29 cellular contexts compared by ENCODE assay signal in the genomic region with DNA sequence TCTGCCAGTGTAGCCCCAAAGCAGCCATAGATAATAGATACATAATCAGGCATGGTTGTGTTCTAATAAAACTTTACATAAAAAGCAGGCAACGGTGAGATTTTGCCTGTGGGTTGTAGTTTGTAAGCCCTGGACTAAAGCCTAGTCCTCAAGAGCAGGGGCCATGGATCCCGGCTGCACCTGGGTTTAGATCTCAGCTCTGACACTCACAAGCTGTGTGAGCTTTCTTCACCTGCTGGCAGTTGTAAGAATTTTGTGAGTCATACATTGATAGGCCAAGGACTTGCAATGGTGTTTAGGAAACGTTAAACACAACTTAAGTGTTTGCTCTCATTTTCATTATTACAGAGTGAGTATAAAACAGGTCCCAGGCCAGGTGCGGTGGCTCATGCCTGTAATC.
DNase-seq lines count a peak whose midpoint lies in the region; ATAC-seq, FAIRE-seq and TF ChIP-seq lines count a peak whose summit lies in the region.
"Had no signal": no experiment of that assay in that cellular context is flagged by ENCODE, and none has a peak within 500 bp of the region (broad histone marks: within the 10 kb centered on the region; RNA-seq: fewer than 3 reads in every experiment).

No MANE protein-coding gene starts in this region.

- no peaks in the 10 kb centered on the region for H3K79me2 ChIP-seq in astrocyte (ENCODE audit: insufficient read depth, low read length)

- no peak overlapping the region for H3K27ac Mint-ChIP-seq in astrocyte (ENCODE audit: unreplicated experiment)
- H3K27ac Mint-ChIP-seq: activated CD4-positive, alpha-beta memory T cell treated with anti-CD3 and anti-CD28 coated beads, Interleukin-2, amount 10 ng/mL, durations not matched to agents 7 days and 5 days; activated naive CD8-positive, alpha-beta T cell treated with anti-CD3 and anti-CD28 coated beads, Interleukin-2, amount 50 U/mL, for 24 hours; CD4-positive, CD25-positive, alpha-beta regulatory T cell; naive B cell had no signal

- DNase-seq in DMS79 (lab: John Stamatoyannopoulos, UW) (peak; percentile 47), NCI-H2029 treated with DMSO at 0.1 percent for 48 hours (lab: John Stamatoyannopoulos, UW) (peak; percentile 67), astrocyte (ENCODE audit: low read depth) (peak; percentile 3), left lobe of liver (ENCODE audit: low spot score) (no peak), right atrium auricular region (ENCODE audit: low spot score) (no peak), NCI-H1105 (lab: John Stamatoyannopoulos, UW) (no peak), hypothalamus (lab: John Stamatoyannopoulos, UW) (no peak)
- no peak for DNase-seq in stimulated activated CD4-positive, alpha-beta T cell treated with anti-CD3 and anti-CD28 coated beads, Interleukin-2, amount 100 ng/mL, for 48 hours
- DNase-seq: activated CD4-positive, alpha-beta memory T cell treated with anti-CD3 and anti-CD28 coated beads, Interleukin-2, amount 10 ng/mL, durations not matched to agents 7 days and 5 days; activated CD4-positive, alpha-beta T cell treated with anti-CD3 and anti-CD28 coated beads for 1 hour; activated CD8-positive, alpha-beta memory T cell treated with anti-CD3 and anti-CD28 coated beads, Interleukin-2, amount 50 U/mL, for 4 hours; activated naive CD4-positive, alpha-beta T cell; activated naive CD8-positive, alpha-beta T cell treated with anti-CD3 and anti-CD28 coated beads, Interleukin-2, amount 50 U/mL, for 24 hours; CD4-positive, CD25-positive, alpha-beta regulatory T cell; EL; KBM-7; MG63; naive B cell; NCI-H1105 treated with DMSO at 0.1 percent for 48 hours; NK-92 treated with Interleukin-12 subunit alpha and Interleukin-12 subunit beta, amount 100 ng/mL, for 24 hours; stimulated activated CD4-positive, alpha-beta T cell treated with anti-CD3 and anti-CD28 coated beads, Interleukin-12 subunit alpha, Interleukin-12 subunit beta, amount 100 ng/mL, for 4 hours; stimulated activated CD4-positive, alpha-beta T cell treated with anti-CD3 and anti-CD28 coated beads, Interleukin-4, amount 100 ng/mL, for 1 hour; stomach had no signal

- TF ChIP-seq CTCF in astrocyte (IDR thresholded peaks at IDR 0.05; ENCODE audit: insufficient read depth, low read depth, low read length) (no peak), right atrium auricular region (IDR thresholded peaks at IDR 0.05) (no peak)

- H3K36me3 Mint-ChIP-seq in astrocyte (ENCODE audit: low read depth, unreplicated experiment) = no peaks in the 10 kb centered on the region
- H3K36me3 Mint-ChIP-seq: CD4-positive, CD25-positive, alpha-beta regulatory T cell; naive B cell had no signal

- H3K4me1 Mint-ChIP-seq in astrocyte (ENCODE audit: low read depth, unreplicated experiment) = no peaks in the 10 kb centered on the region
- H3K4me1 Mint-ChIP-seq: activated CD4-positive, alpha-beta memory T cell treated with anti-CD3 and anti-CD28 coated beads, Interleukin-2, amount 10 ng/mL, durations not matched to agents 7 days and 5 days; activated naive CD8-positive, alpha-beta T cell treated with anti-CD3 and anti-CD28 coated beads, Interleukin-2, amount 50 U/mL, for 24 hours; CD4-positive, CD25-positive, alpha-beta regulatory T cell; naive B cell had no signal

- H3K9ac ChIP-seq in astrocyte (ENCODE audit: low read length) = no peak overlapping the region

- no peaks in the 10 kb centered on the region for H3K9me3 Mint-ChIP-seq in astrocyte (ENCODE audit: unreplicated experiment)

- FAIRE-seq in astrocyte (lab: Jason Lieb, UNC) = no peak
- FAIRE-seq: A549, GM18507, H54 had no signal

- no peak overlapping the region for H3K4me3 ChIP-seq in astrocyte (ENCODE audit: insufficient read depth, low read depth, low read length)
- H3K4me3 ChIP-seq in right atrium auricular region = no peak overlapping the region
- H3K4me3 ChIP-seq: A549, MG63, stomach had no signal

- H3K4me1 ChIP-seq in astrocyte (ENCODE audit: insufficient read depth, low read length) (no peaks in the 10 kb centered on the region), right atrium auricular region (no peaks in the 10 kb centered on the region)

- H2AFZ ChIP-seq in astrocyte (ENCODE audit: low read depth, low read length) = no peak overlapping the region

- H3K4me2 ChIP-seq in astrocyte (ENCODE audit: low read length) = no peak overlapping the region
- H3K4me2 ChIP-seq: A549 had no signal

- no peak overlapping the region for H3K4me3 Mint-ChIP-seq in astrocyte (ENCODE audit: unreplicated experiment)
- H3K4me3 Mint-ChIP-seq: activated CD4-positive, alpha-beta memory T cell treated with anti-CD3 and anti-CD28 coated beads, Interleukin-2, amount 10 ng/mL, durations not matched to agents 7 days and 5 days; activated naive CD8-positive, alpha-beta T cell treated with anti-CD3 and anti-CD28 coated beads, Interleukin-2, amount 50 U/mL, for 24 hours; CD4-positive, CD25-positive, alpha-beta regulatory T cell; naive B cell had no signal

- H3K27ac ChIP-seq in astrocyte (ENCODE audit: low read depth, low read length) (no peak overlapping the region), right atrium auricular region (no peak overlapping the region)
- H3K27ac ChIP-seq: A549, neutrophil, stomach had no signal

- H4K20me1 ChIP-seq in astrocyte (ENCODE audit: insufficient read depth, low read length) = no peaks in the 10 kb centered on the region

- peaks cover 48% of the 10 kb centered on the region for H3K27me3 Mint-ChIP-seq in astrocyte (ENCODE audit: low read depth, unreplicated experiment)
- H3K27me3 Mint-ChIP-seq: activated CD4-positive, alpha-beta memory T cell treated with anti-CD3 and anti-CD28 coated beads, Interleukin-2, amount 10 ng/mL, durations not matched to agents 7 days and 5 days; activated naive CD8-positive, alpha-beta T cell treated with anti-CD3 and anti-CD28 coated beads, Interleukin-2, amount 50 U/mL, for 24 hours; CD4-positive, CD25-positive, alpha-beta regulatory T cell; naive B cell had no signal

- H3K9me3 ChIP-seq in astrocyte (ENCODE audit: insufficient read depth, low read depth, low read length) (no peaks in the 10 kb centered on the region), right atrium auricular region (no peaks in the 10 kb centered on the region)
- H3K9me3 ChIP-seq: MG63, neutrophil had no signal

- H3K27me3 ChIP-seq in astrocyte (ENCODE audit: insufficient read depth, low read length) (peaks cover 2% of the 10 kb centered on the region), right atrium auricular region (no peaks in the 10 kb centered on the region)
- H3K27me3 ChIP-seq: MG63, neutrophil, stomach had no signal

- ATAC-seq in left lobe of liver = peak; percentile 40
- ATAC-seq: A549; activated naive CD8-positive, alpha-beta T cell treated with anti-CD3 and anti-CD28 coated beads, Interleukin-2, amount 50 U/mL, for 24 hours; Right ventricle myocardium inferior; sciatic nerve had no signal

- H3K36me3 ChIP-seq in astrocyte (ENCODE audit: insufficient read depth, low read length) (no peaks in the 10 kb centered on the region), right atrium auricular region (no peaks in the 10 kb centered on the region)
- H3K36me3 ChIP-seq: MG63, neutrophil, stomach had no signal

Comparison
In these comparisons a context has a peak if more than half of its experiments do, and no peak if none do; other contexts are left out.
1. DNase-seq: peak in DMS79 (single experiment), NCI-H2029 treated with DMSO at 0.1 percent for 48 hours (single experiment) and astrocyte (single experiment); none in left lobe of liver (single experiment), stimulated activated CD4-positive, alpha-beta T cell treated with anti-CD3 and anti-CD28 coated beads, Interleukin-2, amount 100 ng/mL, for 48 hours (0 of 2), right atrium auricular region (single experiment), NCI-H1105 (single experiment) and hypothalamus (0 of 51).